Comparison of ENCODE assay signal across 8 cellular contexts in the genomic region with DNA sequence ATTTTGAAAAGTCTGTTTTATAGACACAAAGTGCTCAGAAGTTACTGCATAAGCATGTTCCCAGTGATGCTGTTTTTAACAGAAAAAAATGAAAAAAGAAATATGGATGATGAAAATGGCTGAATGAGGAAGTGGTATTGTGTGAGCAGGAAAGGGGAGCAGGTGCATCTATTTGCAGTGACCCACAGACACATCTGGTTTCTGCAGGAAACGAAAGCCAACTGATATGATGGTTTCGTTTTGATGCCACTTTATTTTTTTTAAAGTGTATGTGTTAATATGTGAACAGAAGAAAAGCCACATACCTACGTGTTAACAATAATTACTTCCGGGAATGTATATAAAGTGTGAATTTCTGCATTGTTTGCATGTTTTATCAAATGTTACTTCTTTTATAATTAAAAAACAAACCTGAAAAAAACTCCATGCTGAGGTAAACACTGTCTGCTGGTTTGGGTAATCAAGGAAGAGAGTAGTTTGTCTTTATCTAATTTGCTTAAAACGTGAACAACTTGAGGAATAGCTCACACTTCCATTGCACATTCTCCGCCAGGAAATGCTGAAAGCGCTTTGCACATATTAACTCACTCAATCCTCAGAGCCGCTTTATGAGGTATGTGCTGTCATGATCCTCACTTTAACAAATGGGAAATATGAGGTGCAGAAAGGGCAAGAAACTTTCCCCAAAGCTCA.
DNase-seq lines count a peak whose midpoint lies in the region; ATAC-seq and TF ChIP-seq lines count a peak whose summit lies in the region.

No MANE protein-coding gene starts in this region.

- H3K36me3 ChIP-seq in aorta (ENCODE audit: control insufficient read depth in 1 of 2, insufficient read depth in 2 of 2, low read length in 1 of 2) (no peaks in the 10 kb centered on the region), hepatocyte (replicated peaks; ENCODE audit: insufficient read depth, low read depth) (no peaks in the 10 kb centered on the region)

- no peaks in the 10 kb centered on the region for H4K20me1 ChIP-seq in hepatocyte (ENCODE audit: insufficient read depth, poor library complexity, severe bottlenecking)

- DNase-seq in activated CD4-positive, alpha-beta memory T cell treated with anti-CD3 and anti-CD28 coated beads, Interleukin-2, amount 10 ng/mL, durations not matched to agents 7 days and 5 days = peak; percentile 57
- no peak for DNase-seq in kidney tubule cell (ENCODE audit: low spot score)
- no peak for DNase-seq in NCI-H69 (lab: John Stamatoyannopoulos, UW)
- no peak for DNase-seq in aorta
- DNase-seq in hepatocyte (ENCODE audit: low spot score) = no peak

- CTCF ChIA-PET in activated CD4-positive, alpha-beta memory T cell treated with anti-CD3 and anti-CD28 coated beads, Interleukin-2, amount 10 ng/mL, durations not matched to agents 7 days and 5 days (lab: Charles Lee) = no interaction called here

- H3K9me2 ChIP-seq in hepatocyte (replicated peaks; ENCODE audit: insufficient read depth) = no peaks in the 10 kb centered on the region

- peak overlapping the region; percentile 93 for H3K27ac Mint-ChIP-seq in activated CD4-positive, alpha-beta memory T cell treated with anti-CD3 and anti-CD28 coated beads, Interleukin-2, amount 10 ng/mL, durations not matched to agents 7 days and 5 days

- H3K9me3 Mint-ChIP-seq in activated CD4-positive, alpha-beta memory T cell treated with anti-CD3 and anti-CD28 coated beads, Interleukin-2, amount 10 ng/mL, durations not matched to agents 7 days and 5 days = peaks cover 8% of the 10 kb centered on the region

- peaks cover 19% of the 10 kb centered on the region for H3K27me3 Mint-ChIP-seq in activated CD4-positive, alpha-beta memory T cell treated with anti-CD3 and anti-CD28 coated beads, Interleukin-2, amount 10 ng/mL, durations not matched to agents 7 days and 5 days

- peak overlapping the region; percentile 21 for H3K4me3 Mint-ChIP-seq in activated CD4-positive, alpha-beta memory T cell treated with anti-CD3 and anti-CD28 coated beads, Interleukin-2, amount 10 ng/mL, durations not matched to agents 7 days and 5 days

- POLR2A ChIA-PET in activated CD4-positive, alpha-beta memory T cell treated with anti-CD3 and anti-CD28 coated beads, Interleukin-2, amount 10 ng/mL, durations not matched to agents 7 days and 5 days (lab: Charles Lee) = no interaction called here

- H3K36me3 Mint-ChIP-seq in activated CD4-positive, alpha-beta memory T cell treated with anti-CD3 and anti-CD28 coated beads, Interleukin-2, amount 10 ng/mL, durations not matched to agents 7 days and 5 days (ENCODE audit: low read depth) = peaks cover 5% of the 10 kb centered on the region

- H3K4me3 ChIP-seq in GM08714 (ENCODE audit: low read length) (peak overlapping the region; percentile 6; the same call in 1 of the 2 replicates), aorta (ENCODE audit: low read length in 2 of 2) (no peak overlapping the region), hepatocyte (no peak overlapping the region)

- peaks cover 39% of the 10 kb centered on the region for H3K4me1 Mint-ChIP-seq in activated CD4-positive, alpha-beta memory T cell treated with anti-CD3 and anti-CD28 coated beads, Interleukin-2, amount 10 ng/mL, durations not matched to agents 7 days and 5 days

- no peak overlapping the region for H2AFZ ChIP-seq in hepatocyte

- H3K79me2 ChIP-seq in hepatocyte = no peaks in the 10 kb centered on the region

- H3K4me1 ChIP-seq in aorta (ENCODE audit: control insufficient read depth in 1 of 2, insufficient read depth in 2 of 2, low read length in 2 of 2) (no peaks in the 10 kb centered on the region), hepatocyte (ENCODE audit: insufficient read depth) (no peaks in the 10 kb centered on the region)

- no peaks in the 10 kb centered on the region for H3K27me3 ChIP-seq in aorta (ENCODE audit: control insufficient read depth in 1 of 2, insufficient read depth in 2 of 2, low read length in 1 of 2)
- H3K27me3 ChIP-seq in hepatocyte = no peaks in the 10 kb centered on the region

- H3K27ac ChIP-seq in aorta (ENCODE audit: low read depth in 1 of 2, low read length in 2 of 2) (no peak overlapping the region), hepatocyte (no peak overlapping the region)

- ATAC-seq in GM19395 (IDR thresholded peaks at IDR 0.05; ENCODE audit: unreplicated experiment) = peak; percentile 83
- ATAC-seq in HG03280 (IDR thresholded peaks at IDR 0.05; ENCODE audit: unreplicated experiment) = peak; percentile 78
- no peak for ATAC-seq in aorta (ENCODE audit: low FRiP score)

- H3K9me3 ChIP-seq in aorta (ENCODE audit: control insufficient read depth, low read length) (no peaks in the 10 kb centered on the region), hepatocyte (ENCODE audit: low read depth) (no peaks in the 10 kb centered on the region)

- intact Hi-C loops in aorta (cut with DNase I) = no loop called here

- H3K4me2 ChIP-seq in hepatocyte = no peak overlapping the region

- WGBS in aorta, 2 donors = 56 to 63% methylated on average over 8 of the region's 8 CpGs
- 81% methylated on average over 8 of the region's 8 CpGs for WGBS in hepatocyte (ENCODE audit: low lambda C conversion rate, missing lambda C conversion rate)

- TF ChIP-seq CTCF in hepatocyte (IDR thresholded peaks at IDR 0.05; ENCODE audit: poor library complexity) = no peak
